Comparison of ENCODE assay signal across 20 cellular contexts in the genomic region with DNA sequence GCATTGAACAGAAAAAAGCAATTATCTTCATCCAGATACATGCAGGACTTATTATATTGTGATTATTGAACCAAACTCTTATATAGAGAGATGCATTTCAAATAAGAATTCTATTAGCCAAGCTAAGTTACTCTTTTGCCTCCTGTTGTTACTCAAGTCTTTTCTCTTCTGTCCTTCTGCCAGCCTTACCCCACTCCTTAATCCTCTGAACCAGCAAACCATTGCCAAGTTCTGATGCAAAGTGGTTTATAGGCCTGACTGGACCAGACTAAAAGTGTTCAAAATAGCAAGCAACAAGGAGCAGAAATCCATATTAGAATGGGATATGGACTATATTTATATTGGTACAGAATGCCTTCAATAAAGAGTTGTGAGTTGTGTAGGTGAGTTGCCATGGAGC. TPM values are rescaled to one million over a fixed set of nuclear protein-coding genes. Genes with fewer than 3 reads are reported as not detected.
A peak's percentile ranks its signal among the peaks of the same experiment; 100 is the strongest.
DNase-seq lines count a peak whose midpoint lies in the region; TF ChIP-seq lines count a peak whose summit lies in the region.
"Had no signal": no experiment of that assay in that cellular context is flagged by ENCODE, and none has a peak within 500 bp of the region (broad histone marks: within the 10 kb centered on the region; RNA-seq: fewer than 3 reads in every experiment).

No MANE protein-coding gene starts in this region.

- no peak for DNase-seq in T-helper 1 cell
- DNase-seq in MCF 10A (ENCODE audit: unreplicated experiment), result peak; percentile 14
- DNase-seq in breast epithelium (ENCODE audit: low spot score in 2 of 2), result no peak
- peak; percentile 69 for DNase-seq in fibroblast of peridontal ligament (ENCODE audit: extremely low read depth)
- DNase-seq in thyroid gland, result peak; percentile 28 to 31
- no peak for DNase-seq in middle frontal gyrus (ENCODE audit: extremely low spot score, low spot score)
- no peak for DNase-seq in esophagus squamous epithelium (lab: John Stamatoyannopoulos, UW)
- DNase-seq: DMS53, GF-D8, NCI-H1105, NCI-H146, NCI-H2029, NCI-H2227 treated with DMSO at 0.1 percent for 48 hours, NCI-H510A, NCI-H774, Peyer's patch had no signal

- H3K9me3 ChIP-seq in breast epithelium, result no peaks in the 10 kb centered on the region
- no peaks in the 10 kb centered on the region for H3K9me3 ChIP-seq in thyroid gland
- H3K9me3 ChIP-seq in esophagus squamous epithelium, result no peaks in the 10 kb centered on the region
- H3K9me3 ChIP-seq: Peyer's patch had no signal

- H3K9me3 Mint-ChIP-seq in T-helper 1 cell treated with Interleukin-12 subunit alpha and Interleukin-12 subunit beta and Interleukin-4 antibody, amounts not matched to agents 30 μg/mL and 1 μg/mL, for 36 hours, result no peaks in the 10 kb centered on the region
- no peaks in the 10 kb centered on the region for H3K9me3 Mint-ChIP-seq in MCF 10A (ENCODE audit: unreplicated experiment)

- H3K4me3 Mint-ChIP-seq in T-helper 1 cell treated with Interleukin-12 subunit alpha and Interleukin-12 subunit beta and Interleukin-4 antibody, amounts not matched to agents 30 μg/mL and 1 μg/mL, for 36 hours, result peak overlapping the region; percentile 5
- no peak overlapping the region for H3K4me3 Mint-ChIP-seq in MCF 10A (ENCODE audit: unreplicated experiment)

- CTCF ChIA-PET in MCF 10A (lab: Yijun Ruan, JAX), result no interaction called here

- H3K27ac Mint-ChIP-seq in T-helper 1 cell treated with Interleukin-12 subunit alpha and Interleukin-12 subunit beta and Interleukin-4 antibody, amounts not matched to agents 30 μg/mL and 1 μg/mL, for 36 hours, result peak overlapping the region; percentile 86
- no peak overlapping the region for H3K27ac Mint-ChIP-seq in MCF 10A (ENCODE audit: low read depth, unreplicated experiment)

- TF ChIP-seq CTCF in MCF 10A (IDR thresholded peaks at IDR 0.05; ENCODE audit: unreplicated experiment) (no peak), breast epithelium (IDR thresholded peaks at IDR 0.05) (no peak), thyroid gland (IDR thresholded peaks at IDR 0.05) (no peak), esophagus squamous epithelium (IDR thresholded peaks at IDR 0.05) (no peak)

- H3K4me3 ChIP-seq in breast epithelium, result no peak overlapping the region
- H3K4me3 ChIP-seq in thyroid gland (replicated peaks in 1 of 3), result no peak overlapping the region
- H3K4me3 ChIP-seq in esophagus squamous epithelium, result no peak overlapping the region
- H3K4me3 ChIP-seq: Peyer's patch had no signal

- no peaks in the 10 kb centered on the region for H3K27me3 Mint-ChIP-seq in T-helper 1 cell treated with Interleukin-12 subunit alpha and Interleukin-12 subunit beta and Interleukin-4 antibody, amounts not matched to agents 30 μg/mL and 1 μg/mL, for 36 hours (ENCODE audit: low read depth)
- H3K27me3 Mint-ChIP-seq in MCF 10A (ENCODE audit: insufficient read depth, unreplicated experiment), result no peaks in the 10 kb centered on the region

- BruUV-seq in MCF 10A (replicated peaks; lab: Mats Ljungman, UMichigan), result no TSS peak

- intact Hi-C loops in MCF 10A (cut with micrococcal nuclease), result no loop called here
- intact Hi-C loops in breast epithelium (cut with DNase I; ENCODE audit: low total_unique reads), result no loop called here
- intact Hi-C loops in thyroid gland (cut with DNase I), result no loop called here
- intact Hi-C loops in esophagus squamous epithelium (cut with DNase I), result no loop called here

- H3K4me1 Mint-ChIP-seq in T-helper 1 cell treated with Interleukin-12 subunit alpha and Interleukin-12 subunit beta and Interleukin-4 antibody, amounts not matched to agents 30 μg/mL and 1 μg/mL, for 36 hours (ENCODE audit: low read depth), result peaks cover 54% of the 10 kb centered on the region
- peaks cover 23% of the 10 kb centered on the region for H3K4me1 Mint-ChIP-seq in MCF 10A (ENCODE audit: insufficient read depth, unreplicated experiment)

- POLR2A ChIA-PET in MCF 10A (lab: Yijun Ruan, JAX), result no interaction called here

- peaks cover 11% of the 10 kb centered on the region for H3K36me3 Mint-ChIP-seq in T-helper 1 cell treated with Interleukin-12 subunit alpha and Interleukin-12 subunit beta and Interleukin-4 antibody, amounts not matched to agents 30 μg/mL and 1 μg/mL, for 36 hours (ENCODE audit: low read depth)
- no peaks in the 10 kb centered on the region for H3K36me3 Mint-ChIP-seq in MCF 10A (ENCODE audit: insufficient read depth, unreplicated experiment)

- H3K27me3 ChIP-seq in breast epithelium, result peaks cover 3 to 23% of the 10 kb centered on the region in 2 donors
- H3K27me3 ChIP-seq in thyroid gland, result no peaks in the 10 kb centered on the region
- H3K27me3 ChIP-seq in esophagus squamous epithelium, result peaks cover 4 to 52% (median 14%) of the 10 kb centered on the region in 4 donors

- H3K4me1 ChIP-seq in breast epithelium, result peaks cover 0 to 5% of the 10 kb centered on the region in 2 donors
- peaks cover 22 to 26% of the 10 kb centered on the region in 2 donors for H3K4me1 ChIP-seq in thyroid gland
- peaks cover 7 to 22% (median 16%) of the 10 kb centered on the region in 3 donors for H3K4me1 ChIP-seq in esophagus squamous epithelium

- TF ChIP-seq POLR2A in breast epithelium (IDR thresholded peaks at IDR 0.05), result no peak
- TF ChIP-seq POLR2A in thyroid gland (IDR thresholded peaks at IDR 0.05), result peak in 1 of 2 donors; percentile 61
- no peak for TF ChIP-seq POLR2A in esophagus squamous epithelium (IDR thresholded peaks at IDR 0.05)

- H3K36me3 ChIP-seq in breast epithelium (no peaks in the 10 kb centered on the region), thyroid gland (no peaks in the 10 kb centered on the region), esophagus squamous epithelium (no peaks in the 10 kb centered on the region)
- H3K36me3 ChIP-seq: Peyer's patch had no signal

- H3K27ac ChIP-seq in breast epithelium (no peak overlapping the region), thyroid gland (peak overlapping the region; percentile 21 to 92 (median 90)), esophagus squamous epithelium (no peak overlapping the region)
- H3K27ac ChIP-seq: 22Rv1, C4-2B, KMS-11, Peyer's patch had no signal

RNA-seq across cellular contexts. Expression of gene SLC26A4, which starts 2.2 kb away (rescaled TPM):
- total RNA-seq in MCF 10A (2022) (0.21 and 0.52 TPM in 2 replicates), breast epithelium (1 to 10 TPM in 1 of 3 donors, under 1 TPM in 2; 0.44 to 1.3 (median 0.48) TPM), thyroid gland (100 to 1,000 TPM; 193 to 299 (median 254) TPM), esophagus squamous epithelium (1 to 10 TPM in 1 of 4 donors, under 1 TPM in 3; 0.13 to 1.2 (median 0.19) TPM)

Comparison
In these comparisons a context has a peak if more than half of its experiments do, and no peak if none do; other contexts are left out.
1. DNase-seq: peak in MCF 10A (single experiment), fibroblast of peridontal ligament (single experiment) and thyroid gland (2 of 2); none in T-helper 1 cell (0 of 5), breast epithelium (0 of 2), middle frontal gyrus (single experiment) and esophagus squamous epithelium (single experiment).
2. H3K27ac ChIP-seq: peak in thyroid gland (3 of 3); none in breast epithelium (0 of 2) and esophagus squamous epithelium (0 of 4).
3. RNA of gene SLC26A4, which starts 2.2 kb away (total RNA-seq): 193 to 299 TPM in thyroid gland; 0.44 to 1.3 TPM in breast epithelium, 0.21 to 0.52 TPM in MCF 10A and 0.13 to 1.2 TPM in esophagus squamous epithelium; every median in the first group is over 10 times any median in the second.